8 cellular contexts compared by ENCODE assay signal in the genomic region with DNA sequence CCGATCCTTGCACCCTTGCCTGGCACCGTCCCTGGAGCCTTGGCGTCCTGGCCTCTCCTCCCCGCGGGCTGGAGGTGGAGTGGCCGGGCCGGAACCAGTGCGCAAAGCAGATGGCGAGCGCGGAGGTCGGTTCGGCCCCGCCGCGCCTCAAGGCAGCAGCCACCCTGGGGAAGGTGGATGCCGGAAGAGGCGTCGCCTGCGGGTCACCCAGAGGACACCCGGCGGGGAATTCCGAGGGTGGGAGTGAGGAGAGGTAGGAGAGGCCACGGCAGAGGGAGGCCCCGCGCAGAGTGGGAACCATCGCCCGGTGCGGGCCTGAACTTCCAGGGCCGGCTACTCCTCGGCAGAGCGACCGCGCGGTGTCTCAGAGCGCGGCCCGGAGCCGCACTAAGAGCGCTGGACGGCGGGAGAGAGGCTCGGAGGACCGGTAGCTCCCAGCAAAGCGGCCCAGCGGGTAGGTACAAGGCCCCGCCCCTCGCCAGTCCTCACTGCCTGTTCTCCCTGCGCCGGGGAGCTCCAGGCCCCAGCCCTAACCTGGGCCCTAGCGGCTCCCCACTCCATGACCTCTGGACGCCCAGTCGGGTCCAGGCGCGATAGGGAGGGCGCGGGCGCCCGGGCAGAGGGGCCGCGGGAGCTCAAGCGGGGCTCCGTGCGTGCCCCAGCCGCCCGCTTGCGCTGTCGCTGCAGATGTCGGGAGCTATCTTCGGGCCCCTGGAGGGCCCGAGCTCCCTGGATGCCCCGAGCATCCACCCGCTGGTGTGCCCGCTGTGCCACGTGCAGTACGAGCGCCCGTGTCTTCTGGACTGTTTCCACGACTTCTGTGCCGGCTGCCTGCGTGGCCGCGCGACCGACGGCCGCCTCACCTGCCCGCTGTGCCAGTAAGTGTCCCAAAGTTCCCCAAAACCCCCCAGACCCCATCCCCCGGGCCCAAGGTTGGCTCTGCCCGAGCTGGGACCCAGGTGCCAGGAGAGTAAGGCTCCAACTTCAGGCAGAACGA. TPM values are rescaled to one million over a fixed set of nuclear protein-coding genes. Genes with fewer than 3 reads are reported as not detected.
DNase-seq lines count a peak whose midpoint lies in the region; TF ChIP-seq lines count a peak whose summit lies in the region.

A gene with protein sequence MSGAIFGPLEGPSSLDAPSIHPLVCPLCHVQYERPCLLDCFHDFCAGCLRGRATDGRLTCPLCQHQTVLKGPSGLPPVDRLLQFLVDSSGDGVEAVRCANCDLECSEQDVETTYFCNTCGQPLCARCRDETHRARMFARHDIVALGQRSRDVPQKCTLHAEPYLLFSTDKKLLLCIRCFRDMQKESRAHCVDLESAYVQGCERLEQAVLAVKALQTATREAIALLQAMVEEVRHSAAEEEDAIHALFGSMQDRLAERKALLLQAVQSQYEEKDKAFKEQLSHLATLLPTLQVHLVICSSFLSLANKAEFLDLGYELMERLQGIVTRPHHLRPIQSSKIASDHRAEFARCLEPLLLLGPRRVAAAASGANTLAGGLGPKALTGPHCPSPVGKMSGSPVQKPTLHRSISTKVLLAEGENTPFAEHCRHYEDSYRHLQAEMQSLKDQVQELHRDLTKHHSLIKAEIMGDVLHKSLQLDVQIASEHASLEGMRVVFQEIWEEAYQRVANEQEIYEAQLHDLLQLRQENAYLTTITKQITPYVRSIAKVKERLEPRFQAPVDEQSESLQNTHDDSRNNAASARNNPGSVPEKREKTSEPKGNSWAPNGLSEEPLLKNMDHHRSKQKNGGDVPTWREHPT (plus strand): TSS at position 271 of the 997 bp plus-strand sequence. CDS start 417 bp downstream, at position 688.

- H2AK5ac ChIP-seq in mesendoderm (ENCODE audit: low read length): no peak within 1 kb of the TSS

- H3K4me3 ChIP-seq in mesendoderm (ENCODE audit: low read length) (peak within 1 kb of the TSS; percentile 19), Karpas-422 (ENCODE audit: low read length) (no peak within 1 kb of the TSS)

- no peaks in the 10 kb centered on the region for H3K79me1 ChIP-seq in mesendoderm (ENCODE audit: low read length)

- H4K8ac ChIP-seq in mesendoderm (ENCODE audit: low read depth, low read length): no peak within 1 kb of the TSS

- no peak within 1 kb of the TSS for H2AFZ ChIP-seq in Karpas-422 (ENCODE audit: low read length)

- H3K36me3 ChIP-seq in mesendoderm (ENCODE audit: control insufficient read depth, insufficient read depth, low read length): no peaks in the 10 kb centered on the region
- no peaks in the 10 kb centered on the region for H3K36me3 ChIP-seq in Karpas-422 (ENCODE audit: insufficient read depth, low read length)

- in situ Hi-C loops in ACHN (cut with HindIII; ENCODE audit: low pct_ligation_motif_present, low pct_unique_long_range_greater_than_20kb, low sequenced_read_pairs) (no loop called here), GM18951 (cut with MboI; ENCODE audit: low sequenced_read_pairs, unreplicated experiment) (no loop called here)

- H2BK15ac ChIP-seq in mesendoderm (replicated peaks; ENCODE audit: low read depth): no peak within 1 kb of the TSS

- H3K18ac ChIP-seq in mesendoderm (ENCODE audit: low read length): no peak within 1 kb of the TSS

- no peaks in the 10 kb centered on the region for H4K20me1 ChIP-seq in Karpas-422 (ENCODE audit: insufficient read depth, low read depth, low read length)

- H2BK120ac ChIP-seq in mesendoderm (ENCODE audit: low read depth, low read length): no peak within 1 kb of the TSS

- no peak within 1 kb of the TSS for H2BK5ac ChIP-seq in mesendoderm (ENCODE audit: low read length)

- H3K23ac ChIP-seq in mesendoderm (ENCODE audit: low read length): no peak within 1 kb of the TSS

- peak; percentile 82 for TF ChIP-seq POLR2A in GM18951 (IDR thresholded peaks at IDR 0.05; ENCODE audit: extremely low read depth, insufficient read depth, insufficient read length)

- H3K4me1 ChIP-seq in mesendoderm (ENCODE audit: control insufficient read depth, low read depth, low read length) (no peaks in the 10 kb centered on the region), Karpas-422 (ENCODE audit: low read length) (no peaks in the 10 kb centered on the region)

- H3K9me2 ChIP-seq in Karpas-422 (replicated peaks; ENCODE audit: insufficient read depth, low read length): no peaks in the 10 kb centered on the region

- H3K27me3 ChIP-seq in mesendoderm (ENCODE audit: insufficient read depth, low read length, poor library complexity): peaks cover 17% of the 10 kb centered on the region
- H3K27me3 ChIP-seq in Karpas-422 (ENCODE audit: low read length): no peaks in the 10 kb centered on the region

- H4K5ac ChIP-seq in mesendoderm (ENCODE audit: low read length): no peak within 1 kb of the TSS

- H3K56ac ChIP-seq in mesendoderm (ENCODE audit: low read length): peak within 1 kb of the TSS; percentile 79

- WGBS in mesendoderm (ENCODE audit: extremely low coverage, insufficient coverage, low lambda C conversion rate): no CpG with 5 or more reads among the region's 91 CpGs

- no peaks in the 10 kb centered on the region for H3K9me3 ChIP-seq in Karpas-422 (ENCODE audit: low read length)

- DNase-seq in ACHN (peak; percentile 75), HK-2 (ENCODE audit: unreplicated experiment) (peak; percentile 85), ecto neural progenitor cell (ENCODE audit: low spot score) (peak; percentile 80), mesendoderm (peak; percentile 71), Karpas-422 (no peak)
- DNase-seq in activated CD4-positive, alpha-beta T cell treated with anti-CD3 and anti-CD28 coated beads for 48 hours: peak; percentile 79
- peak; percentile 78 for DNase-seq in stimulated activated CD8-positive, alpha-beta memory T cell treated with anti-CD3 and anti-CD28 coated beads, Interleukin-4, amount 100 ng/mL, for 48 hours

- H3K79me2 ChIP-seq in mesendoderm (ENCODE audit: control insufficient read depth, insufficient read depth, low read length) (no peaks in the 10 kb centered on the region), Karpas-422 (ENCODE audit: low read length) (no peaks in the 10 kb centered on the region)

- H3K4ac ChIP-seq in mesendoderm (ENCODE audit: low read depth, low read length): no peak within 1 kb of the TSS

- H3K27ac ChIP-seq in mesendoderm (ENCODE audit: low read depth, low read length) (no peak within 1 kb of the TSS), Karpas-422 (ENCODE audit: low read length) (no peak within 1 kb of the TSS)

- H3K9ac ChIP-seq in mesendoderm (ENCODE audit: low read length) (peak within 1 kb of the TSS; percentile 65), Karpas-422 (ENCODE audit: low read length) (no peak within 1 kb of the TSS)

- peak within 1 kb of the TSS; percentile 45 for H3K4me2 ChIP-seq in mesendoderm (ENCODE audit: low read length)
- no peak within 1 kb of the TSS for H3K4me2 ChIP-seq in Karpas-422 (ENCODE audit: low read depth, low read length, poor library complexity, severe bottlenecking)

RNA-seq across cellular contexts. Expression of the gene that starts here (rescaled TPM):
- polyA plus RNA-seq in mesendoderm (2013, experiment 1 of 2): 0.31 TPM
- polyA plus RNA-seq in mesendoderm (2013, experiment 2 of 2): 0.41 TPM
- not detected in 2 replicates for total RNA-seq in Karpas-422 (2014; rRNA removed; shearing (Covaris generic); ENCODE audit: low replicate concordance)
